Comparison of ENCODE assay signal across 19 cellular contexts in the genomic region with DNA sequence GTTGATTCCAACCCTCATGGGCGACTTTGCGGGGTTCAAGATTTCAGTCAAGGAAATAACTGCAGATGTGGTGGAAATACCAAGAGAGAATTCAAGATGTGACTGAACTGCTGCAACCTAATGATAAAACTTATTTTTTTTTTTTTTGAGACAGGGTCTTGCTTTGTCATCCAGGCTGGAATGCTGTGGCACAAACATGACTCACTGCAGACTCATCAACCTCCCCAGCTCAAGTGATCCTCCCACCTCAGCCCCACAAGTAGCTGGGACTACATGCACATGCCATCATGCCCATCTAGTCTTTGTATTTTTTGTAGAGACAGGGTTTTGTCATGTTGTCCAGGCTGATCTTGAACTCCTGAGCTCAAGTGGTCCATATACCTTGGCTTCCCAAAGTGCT. TPM values are rescaled to one million over a fixed set of nuclear protein-coding genes. Genes with fewer than 3 reads are reported as not detected.
DNase-seq lines count a peak whose midpoint lies in the region; ATAC-seq and TF ChIP-seq lines count a peak whose summit lies in the region.
"Had no signal": no experiment of that assay in that cellular context is flagged by ENCODE, and none has a peak within 500 bp of the region (broad histone marks: within the 10 kb centered on the region; RNA-seq: fewer than 3 reads in every experiment).

No MANE protein-coding gene starts in this region.

- H3K4me2 ChIP-seq in osteoblast (ENCODE audit: insufficient read depth, low read length): no peak overlapping the region
- H3K4me2 ChIP-seq: BLaER1 had no signal

- peak overlapping the region; percentile 17 for H2AFZ ChIP-seq in osteoblast (ENCODE audit: low read length)

- peak; percentile 51; the same call in 2 of the 3 replicates for ATAC-seq in RWPE2 (ENCODE audit: low read depth)
- ATAC-seq in GM19452 (IDR thresholded peaks at IDR 0.05; ENCODE audit: unreplicated experiment): no peak
- ATAC-seq: activated CD4-positive, CD25-positive, alpha-beta regulatory T cell treated with anti-CD3 and anti-CD28 coated beads, Interleukin-2, amount 50 U/mL, for 24 hours; Right ventricle myocardium inferior had no signal

- H3K36me3 ChIP-seq in RWPE2 (ENCODE audit: low read depth) (no peaks in the 10 kb centered on the region), osteoblast (ENCODE audit: insufficient read depth, low read length) (no peaks in the 10 kb centered on the region)
- H3K36me3 ChIP-seq: BLaER1, right atrium auricular region had no signal

- no peak overlapping the region for H3K27ac ChIP-seq in RWPE2 (ENCODE audit: poor library complexity, severe bottlenecking)
- peak overlapping the region; percentile 19 for H3K27ac ChIP-seq in osteoblast (ENCODE audit: low read depth, low read length)
- H3K27ac ChIP-seq in substantia nigra (ENCODE audit: low read depth, low read length, poor library complexity, severe bottlenecking): no peak overlapping the region
- H3K27ac ChIP-seq: BLaER1, right atrium auricular region had no signal

- H3K9me3 ChIP-seq in RWPE2 (ENCODE audit: severe bottlenecking): peaks cover 3% of the 10 kb centered on the region
- H3K9me3 ChIP-seq in osteoblast (ENCODE audit: low read depth, low read length): peaks cover 5% of the 10 kb centered on the region
- H3K9me3 ChIP-seq: right atrium auricular region had no signal

- H4K20me1 ChIP-seq in osteoblast (ENCODE audit: insufficient read depth, low read length): no peaks in the 10 kb centered on the region
- H4K20me1 ChIP-seq: BLaER1 had no signal

- H3K4me3 ChIP-seq in HFF-Myc (replicated peaks; ENCODE audit: low read depth, low read length) (no peak overlapping the region), RWPE2 (ENCODE audit: severe bottlenecking) (no peak overlapping the region), fibroblast of mammary gland (ENCODE audit: control insufficient read depth, low read depth, low read length) (no peak overlapping the region), osteoblast (ENCODE audit: insufficient read depth, low read length) (no peak overlapping the region)
- H3K4me3 ChIP-seq: BLaER1, right atrium auricular region had no signal

- TF ChIP-seq CTCF in HFF-Myc (IDR thresholded peaks at IDR 0.05; ENCODE audit: low read depth, low read length, missing control alignments) (no peak), RWPE2 (IDR thresholded peaks at IDR 0.05; ENCODE audit: poor library complexity, severe bottlenecking) (no peak), fibroblast of mammary gland (conservative IDR thresholded peaks at IDR 0.05; ENCODE audit: control insufficient read depth, insufficient read depth, low read depth, low read length) (no peak), osteoblast (IDR thresholded peaks at IDR 0.05; ENCODE audit: extremely low read depth, low read depth, low read length) (no peak)

- no peaks in the 10 kb centered on the region for H3K4me1 ChIP-seq in RWPE2 (ENCODE audit: insufficient read depth, poor library complexity, severe bottlenecking)
- no peaks in the 10 kb centered on the region for H3K4me1 ChIP-seq in osteoblast (ENCODE audit: insufficient read depth, low read length)
- H3K4me1 ChIP-seq: BLaER1, right atrium auricular region had no signal

- no peaks in the 10 kb centered on the region for H3K79me2 ChIP-seq in osteoblast (ENCODE audit: insufficient read depth, low read length)

- DNase-seq in HFF-Myc (ENCODE audit: extremely low read depth, low read depth) (peak; percentile 25), RWPE2 (ENCODE audit: low spot score) (no peak), fibroblast of mammary gland (ENCODE audit: low read depth) (peak; percentile 88), osteoblast (ENCODE audit: insufficient read length, low spot score, missing footprints) (no peak), NCI-H345 treated with DMSO at 0.1 percent for 48 hours (lab: John Stamatoyannopoulos, UW; ENCODE audit: unreplicated experiment) (no peak), NCI-H526 treated with DMSO at 0.1 percent for 48 hours (lab: John Stamatoyannopoulos, UW) (no peak), substantia nigra (lab: John Stamatoyannopoulos, UW) (no peak)
- DNase-seq: activated gamma-delta T cell; aorta; DND-41; GOT3; NCI-H1092; stimulated activated CD4-positive, alpha-beta T cell treated with anti-CD3 and anti-CD28 coated beads, Interleukin-2, amount 100 ng/mL, for 48 hours; stimulated activated CD8-positive, alpha-beta memory T cell treated with anti-CD3 and anti-CD28 coated beads, Interleukin-4, amount 100 ng/mL, for 48 hours had no signal

- no peaks in the 10 kb centered on the region for H3K27me3 ChIP-seq in RWPE2 (ENCODE audit: insufficient read depth, poor library complexity, severe bottlenecking)
- H3K27me3 ChIP-seq in osteoblast (ENCODE audit: insufficient read depth, low read length): no peaks in the 10 kb centered on the region
- H3K27me3 ChIP-seq: BLaER1, right atrium auricular region had no signal

RNA-seq across cellular contexts. Expression of a gene that starts 19.5 kb away (rescaled TPM):
- 91.9 and 98.1 TPM in 2 replicates for total RNA-seq in osteoblast

Comparison
In these comparisons a context has a peak if more than half of its experiments do, and no peak if none do; other contexts are left out.
1. DNase-seq: peak in HFF-Myc (single experiment) and fibroblast of mammary gland (single experiment); none in RWPE2 (single experiment), osteoblast (single experiment), NCI-H345 treated with DMSO at 0.1 percent for 48 hours (single experiment), NCI-H526 treated with DMSO at 0.1 percent for 48 hours (single experiment) and substantia nigra (0 of 49).